ENCODE assay signal across 11 cellular contexts in the genomic region with DNA sequence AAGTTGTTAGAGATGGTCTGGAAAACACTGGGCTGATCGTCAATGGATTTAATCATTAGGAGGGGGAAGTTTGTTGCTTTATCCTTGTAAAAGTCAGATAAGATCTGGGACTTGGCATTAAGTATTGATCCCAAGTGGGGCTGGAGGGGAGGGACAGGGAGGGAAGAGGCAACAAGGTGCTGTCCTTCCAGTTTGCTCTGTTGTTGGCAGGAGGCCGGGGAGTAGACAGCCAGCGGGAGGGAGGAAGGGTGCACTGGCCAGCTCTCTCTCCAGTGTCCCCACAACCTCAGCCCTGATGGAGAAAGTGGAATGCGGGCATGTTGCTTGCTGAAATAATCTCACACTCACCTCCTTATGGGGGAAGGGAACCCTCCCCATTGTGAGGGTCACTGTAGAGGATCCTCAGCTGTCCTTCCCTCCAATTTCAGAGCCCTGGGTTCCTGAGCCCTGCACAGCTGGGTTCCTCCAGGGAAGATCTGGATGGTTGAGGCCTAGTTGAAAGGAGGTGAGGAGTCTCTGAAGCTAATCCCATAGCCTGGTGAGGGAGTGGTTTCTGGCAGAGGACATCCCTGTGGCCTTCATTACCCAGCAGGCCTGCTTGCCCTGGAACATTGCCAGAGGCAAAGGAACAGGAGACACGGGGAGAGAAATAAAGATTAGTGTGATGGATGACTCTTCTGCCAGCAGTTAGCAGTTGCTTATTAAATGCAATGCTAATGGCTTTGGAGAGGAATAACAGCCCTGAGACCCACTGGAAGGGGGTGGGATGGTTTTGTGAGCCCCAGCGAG.
DNase-seq lines count a peak whose midpoint lies in the region; ATAC-seq and TF ChIP-seq lines count a peak whose summit lies in the region.
"Had no signal": no experiment of that assay in that cellular context is flagged by ENCODE, and none has a peak within 500 bp of the region (broad histone marks: within the 10 kb centered on the region; RNA-seq: fewer than 3 reads in every experiment).

No MANE protein-coding gene starts in this region.

- ATAC-seq in HG03432 (IDR thresholded peaks at IDR 0.05; ENCODE audit: unreplicated experiment) (no peak), GM18505 (IDR thresholded peaks at IDR 0.05; ENCODE audit: unreplicated experiment) (no peak)

- no peak for TF ChIP-seq POLR2A in GM18505 (IDR thresholded peaks at IDR 0.05; ENCODE audit: borderline replicate concordance, extremely low read depth, insufficient read depth, insufficient read length)

- DNase-seq in DMS79 (lab: John Stamatoyannopoulos, UW) (peak; percentile 88), NCI-H1105 treated with DMSO at 0.1 percent for 48 hours (lab: John Stamatoyannopoulos, UW) (peak; percentile 65), SK-N-DZ (ENCODE audit: low spot score) (peak; percentile 67), mucosa of gallbladder (ENCODE audit: low spot score) (peak; percentile 72), GM03348 (ENCODE audit: low spot score) (no peak), foreskin fibroblast (no peak)
- DNase-seq: effector CD4-positive, alpha-beta T cell; GF-D8 had no signal

- no peak for TF ChIP-seq CTCF in foreskin fibroblast (IDR thresholded peaks at IDR 0.05; ENCODE audit: low read depth, low read length)

- H3K4me3 ChIP-seq in foreskin fibroblast (ENCODE audit: low read depth in 1 of 2, low read length in 2 of 2), result no peak overlapping the region
- H3K4me3 ChIP-seq: skin epidermis had no signal

Comparison
In these comparisons a context has a peak if more than half of its experiments do, and no peak if none do; other contexts are left out.
1. DNase-seq: peak in DMS79 (single experiment), NCI-H1105 treated with DMSO at 0.1 percent for 48 hours (single experiment), SK-N-DZ (single experiment) and mucosa of gallbladder (single experiment); none in GM03348 (single experiment) and foreskin fibroblast (0 of 2).